ENCODE assay signal across 1 cellular context in genomic region chr11:32420937-32421532, GRCh38.
TF ChIP-seq lines count a peak whose summit lies in the region.

No MANE protein-coding gene starts in this region.

TF ChIP-seq in K562, 482 proteins besides CTCF, POLR2A, EP300 and RAD21 (continued from another document and continues in another):
- TF ChIP-seq CLOCK (CRISPR knock-in tag; IDR thresholded peaks at IDR 0.05; ENCODE audit: borderline replicate concordance) (0 out of 2 replicates have a peak, but pooled peaks have one; percentile 24), DMBX1 (CRISPR knock-in tag; IDR thresholded peaks at IDR 0.05; ENCODE audit: borderline replicate concordance) (peak; percentile 85), ZNF830 (CRISPR knock-in tag; IDR thresholded peaks at IDR 0.05) (no peak), NUFIP1 (IDR thresholded peaks at IDR 0.05; ENCODE audit: partially characterized antibody) (no peak), NR4A1 (CRISPR knock-in tag; IDR thresholded peaks at IDR 0.05) (0 out of 2 replicates have a peak, but pooled peaks have one; percentile 51), NR4A1 (tag; IDR thresholded peaks at IDR 0.05) (peak; percentile 88; the same call in 1 of the 2 replicates), CBFB (CRISPR knock-in tag; IDR thresholded peaks at IDR 0.05) (0 out of 2 replicates have a peak, but pooled peaks have one; percentile 23), BRCA1 (IDR thresholded peaks at IDR 0.05) (no peak), BRCA1 (CRISPR knock-in tag; IDR thresholded peaks at IDR 0.05) (no peak), GTF2B (IDR thresholded peaks at IDR 0.05; ENCODE audit: extremely low read depth, insufficient read length) (no peak), MGA (IDR thresholded peaks at IDR 0.05) (peak; percentile 52), TAF1 (IDR thresholded peaks at IDR 0.05; ENCODE audit: control insufficient read depth, extremely low read depth, insufficient read depth, low read length, severe bottlenecking) (peak; percentile 39), ZNF589 (CRISPR knock-in tag; IDR thresholded peaks at IDR 0.05; ENCODE audit: low read depth) (peak; percentile 90), GATAD2B (IDR thresholded peaks at IDR 0.05; ENCODE audit: borderline replicate concordance) (no peak), ZFP1 (CRISPR knock-in tag; IDR thresholded peaks at IDR 0.05) (0 out of 2 replicates have a peak, but pooled peaks have one; percentile 20), MTA2 (IDR thresholded peaks at IDR 0.05; ENCODE audit: low read depth) (no peak), EP400 (IDR thresholded peaks at IDR 0.05) (peak; percentile 59; the same call in 1 of the 2 replicates), CEBPG (CRISPR knock-in tag; IDR thresholded peaks at IDR 0.05) (no peak), CEBPG (tag; conservative IDR thresholded peaks at IDR 0.05 in 1 of 2, IDR thresholded peaks at IDR 0.05 in 1 of 2) (peak; percentile 7 to 73; a peak in 3 of 4 replicates), CBX3 (IDR thresholded peaks at IDR 0.05; ENCODE audit: borderline replicate concordance in 1 of 2, low read length in 2 of 2) (peak in 1 of 2 experiments; percentile 64; a peak in 1 of 3 replicates), ZNF12 (CRISPR knock-in tag; IDR thresholded peaks at IDR 0.05) (no peak), ZNF239 (CRISPR knock-in tag; IDR thresholded peaks at IDR 0.05) (0 out of 2 replicates have a peak, but pooled peaks have one; percentile 30), TBL1XR1 (IDR thresholded peaks at IDR 0.05; ENCODE audit: low read length in 2 of 2) (0 out of 4 replicates have a peak, but pooled peaks of 1 of the 2 experiments have one; percentile 30), MEF2A (IDR thresholded peaks at IDR 0.05; ENCODE audit: control insufficient read depth, low read depth, low read length) (peak; percentile 43; the same call in 1 of the 2 replicates), FOXP1 (CRISPR knock-in tag; IDR thresholded peaks at IDR 0.05) (no peak), ZNF764 (CRISPR knock-in tag; IDR thresholded peaks at IDR 0.05; ENCODE audit: low read depth) (no peak), ETV6 (IDR thresholded peaks at IDR 0.05; ENCODE audit: borderline replicate concordance in 1 of 2, low read depth in 2 of 2, low read length in 1 of 2) (no peak), ETV6 (CRISPR knock-in tag; IDR thresholded peaks at IDR 0.05; ENCODE audit: borderline replicate concordance) (no peak), CREM (IDR thresholded peaks at IDR 0.05; ENCODE audit: low read depth) (peak; percentile 26; the same call in 1 of the 2 replicates), MEIS2 (IDR thresholded peaks at IDR 0.05; ENCODE audit: partially characterized antibody) (peak; percentile 65), NCOA1 (IDR thresholded peaks at IDR 0.05; ENCODE audit: low read depth) (peak; percentile 60; the same call in 1 of the 2 replicates)
- TF ChIP-seq, protein P1, sequence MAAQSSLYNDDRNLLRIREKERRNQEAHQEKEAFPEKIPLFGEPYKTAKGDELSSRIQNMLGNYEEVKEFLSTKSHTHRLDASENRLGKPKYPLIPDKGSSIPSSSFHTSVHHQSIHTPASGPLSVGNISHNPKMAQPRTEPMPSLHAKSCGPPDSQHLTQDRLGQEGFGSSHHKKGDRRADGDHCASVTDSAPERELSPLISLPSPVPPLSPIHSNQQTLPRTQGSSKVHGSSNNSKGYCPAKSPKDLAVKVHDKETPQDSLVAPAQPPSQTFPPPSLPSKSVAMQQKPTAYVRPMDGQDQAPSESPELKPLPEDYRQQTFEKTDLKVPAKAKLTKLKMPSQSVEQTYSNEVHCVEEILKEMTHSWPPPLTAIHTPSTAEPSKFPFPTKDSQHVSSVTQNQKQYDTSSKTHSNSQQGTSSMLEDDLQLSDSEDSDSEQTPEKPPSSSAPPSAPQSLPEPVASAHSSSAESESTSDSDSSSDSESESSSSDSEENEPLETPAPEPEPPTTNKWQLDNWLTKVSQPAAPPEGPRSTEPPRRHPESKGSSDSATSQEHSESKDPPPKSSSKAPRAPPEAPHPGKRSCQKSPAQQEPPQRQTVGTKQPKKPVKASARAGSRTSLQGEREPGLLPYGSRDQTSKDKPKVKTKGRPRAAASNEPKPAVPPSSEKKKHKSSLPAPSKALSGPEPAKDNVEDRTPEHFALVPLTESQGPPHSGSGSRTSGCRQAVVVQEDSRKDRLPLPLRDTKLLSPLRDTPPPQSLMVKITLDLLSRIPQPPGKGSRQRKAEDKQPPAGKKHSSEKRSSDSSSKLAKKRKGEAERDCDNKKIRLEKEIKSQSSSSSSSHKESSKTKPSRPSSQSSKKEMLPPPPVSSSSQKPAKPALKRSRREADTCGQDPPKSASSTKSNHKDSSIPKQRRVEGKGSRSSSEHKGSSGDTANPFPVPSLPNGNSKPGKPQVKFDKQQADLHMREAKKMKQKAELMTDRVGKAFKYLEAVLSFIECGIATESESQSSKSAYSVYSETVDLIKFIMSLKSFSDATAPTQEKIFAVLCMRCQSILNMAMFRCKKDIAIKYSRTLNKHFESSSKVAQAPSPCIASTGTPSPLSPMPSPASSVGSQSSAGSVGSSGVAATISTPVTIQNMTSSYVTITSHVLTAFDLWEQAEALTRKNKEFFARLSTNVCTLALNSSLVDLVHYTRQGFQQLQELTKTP (IDR thresholded peaks at IDR 0.05; ENCODE audit: low read depth in 1 of 2, partially characterized antibody in 2 of 2): no peak
- TF ChIP-seq, protein P2, sequence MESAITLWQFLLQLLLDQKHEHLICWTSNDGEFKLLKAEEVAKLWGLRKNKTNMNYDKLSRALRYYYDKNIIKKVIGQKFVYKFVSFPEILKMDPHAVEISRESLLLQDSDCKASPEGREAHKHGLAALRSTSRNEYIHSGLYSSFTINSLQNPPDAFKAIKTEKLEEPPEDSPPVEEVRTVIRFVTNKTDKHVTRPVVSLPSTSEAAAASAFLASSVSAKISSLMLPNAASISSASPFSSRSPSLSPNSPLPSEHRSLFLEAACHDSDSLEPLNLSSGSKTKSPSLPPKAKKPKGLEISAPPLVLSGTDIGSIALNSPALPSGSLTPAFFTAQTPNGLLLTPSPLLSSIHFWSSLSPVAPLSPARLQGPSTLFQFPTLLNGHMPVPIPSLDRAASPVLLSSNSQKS (CRISPR knock-in tag; IDR thresholded peaks at IDR 0.05): no peak
- TF ChIP-seq, protein P3, sequence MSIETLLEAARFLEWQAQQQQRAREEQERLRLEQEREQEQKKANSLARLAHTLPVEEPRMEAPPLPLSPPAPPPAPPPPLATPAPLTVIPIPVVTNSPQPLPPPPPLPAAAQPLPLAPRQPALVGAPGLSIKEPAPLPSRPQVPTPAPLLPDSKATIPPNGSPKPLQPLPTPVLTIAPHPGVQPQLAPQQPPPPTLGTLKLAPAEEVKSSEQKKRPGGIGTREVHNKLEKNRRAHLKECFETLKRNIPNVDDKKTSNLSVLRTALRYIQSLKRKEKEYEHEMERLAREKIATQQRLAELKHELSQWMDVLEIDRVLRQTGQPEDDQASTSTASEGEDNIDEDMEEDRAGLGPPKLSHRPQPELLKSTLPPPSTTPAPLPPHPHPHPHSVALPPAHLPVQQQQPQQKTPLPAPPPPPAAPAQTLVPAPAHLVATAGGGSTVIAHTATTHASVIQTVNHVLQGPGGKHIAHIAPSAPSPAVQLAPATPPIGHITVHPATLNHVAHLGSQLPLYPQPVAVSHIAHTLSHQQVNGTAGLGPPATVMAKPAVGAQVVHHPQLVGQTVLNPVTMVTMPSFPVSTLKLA (conservative IDR thresholded peaks at IDR 0.05): peak in 1 of 2 experiments; percentile 47; a peak in 1 of 4 replicates
- TF ChIP-seq, protein P4, sequence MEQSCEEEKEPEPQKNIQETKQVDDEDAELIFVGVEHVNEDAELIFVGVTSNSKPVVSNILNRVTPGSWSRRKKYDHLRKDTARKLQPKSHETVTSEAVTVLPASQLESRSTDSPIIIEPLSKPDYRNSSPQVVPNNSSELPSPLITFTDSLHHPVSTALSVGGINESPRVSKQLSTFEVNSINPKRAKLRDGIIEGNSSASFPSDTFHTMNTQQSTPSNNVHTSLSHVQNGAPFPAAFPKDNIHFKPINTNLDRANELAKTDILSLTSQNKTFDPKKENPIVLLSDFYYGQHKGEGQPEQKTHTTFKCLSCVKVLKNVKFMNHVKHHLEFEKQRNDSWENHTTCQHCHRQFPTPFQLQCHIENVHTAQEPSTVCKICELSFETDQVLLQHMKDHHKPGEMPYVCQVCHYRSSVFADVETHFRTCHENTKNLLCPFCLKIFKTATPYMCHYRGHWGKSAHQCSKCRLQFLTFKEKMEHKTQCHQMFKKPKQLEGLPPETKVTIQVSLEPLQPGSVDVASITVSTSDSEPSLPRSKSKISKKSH (CRISPR knock-in tag; IDR thresholded peaks at IDR 0.05): 0 out of 2 replicates have a peak, but pooled peaks have one; percentile 32
